In the genomic region with DNA sequence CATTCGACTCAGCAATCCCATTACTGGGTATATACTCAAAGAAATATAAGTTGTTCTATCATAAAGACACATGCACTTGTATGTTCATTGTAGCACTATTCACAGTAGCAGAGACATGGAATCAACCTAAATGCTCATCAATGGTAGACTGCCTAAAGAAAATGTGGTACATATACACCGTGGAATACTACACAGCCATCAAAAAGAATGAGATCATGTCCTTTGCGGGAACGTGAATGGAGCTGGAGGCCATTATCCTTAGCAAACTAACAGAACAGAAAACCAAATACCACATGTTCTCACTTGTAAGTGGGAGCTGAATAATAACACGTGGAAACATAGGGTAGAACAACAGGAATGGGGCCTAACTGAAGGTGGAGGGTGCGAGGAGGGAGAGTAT, we compare ENCODE assay signal across 24 cellular contexts. TPM values are rescaled to one million over a fixed set of nuclear protein-coding genes. Genes with fewer than 3 reads are reported as not detected.
A peak's percentile ranks its signal among the peaks of the same experiment; 100 is the strongest.
DNase-seq lines count a peak whose midpoint lies in the region; ATAC-seq, FAIRE-seq and TF ChIP-seq lines count a peak whose summit lies in the region.
"Had no signal": no experiment of that assay in that cellular context is flagged by ENCODE, and none has a peak within 500 bp of the region (broad histone marks: within the 10 kb centered on the region; RNA-seq: fewer than 3 reads in every experiment).

No MANE protein-coding gene starts in this region.

- peak overlapping the region; percentile 74; the same call in 1 of the 2 replicates for H3K27ac ChIP-seq in HCT116 (ENCODE audit: low read depth, low read length)
- H3K27ac ChIP-seq in H1 (ENCODE audit: low read depth, low read length) = no peak overlapping the region
- no peak overlapping the region for H3K27ac ChIP-seq in A673 (ENCODE audit: low read depth, low read length, poor library complexity, severe bottlenecking)
- no peak overlapping the region for H3K27ac ChIP-seq in Karpas-422 (ENCODE audit: low read length)
- H3K27ac ChIP-seq: A549, HL-60 had no signal

- 94% methylated on average over 6 of the region's 6 CpGs; no CpG with 5 or more reads in 1 of the 2 experiments for WGBS in H1 (ENCODE audit: extremely low coverage in 1 of 2, insufficient coverage in 1 of 2, insufficient read length in 1 of 2, insufficient replicate concordance in 2 of 2, low coverage in 1 of 2, low lambda C conversion rate in 2 of 2, missing lambda C conversion rate in 1 of 2), 2 experiments

- H3K36me3 ChIP-seq in HCT116 (ENCODE audit: control insufficient read depth in 1 of 2, insufficient read depth in 2 of 2, low read length in 2 of 2) = no peaks in the 10 kb centered on the region
- H3K36me3 ChIP-seq in H1 (ENCODE audit: control insufficient read depth in 2 of 4, insufficient read depth in 4 of 4, low read length in 3 of 4) = peaks cover 0 to 3% (median 0%) of the 10 kb centered on the region in 4 experiments; a peak in 1 of 8 replicates
- no peaks in the 10 kb centered on the region for H3K36me3 ChIP-seq in A673 (ENCODE audit: insufficient read depth, low read length, poor library complexity, severe bottlenecking)
- H3K36me3 ChIP-seq in Karpas-422 (ENCODE audit: insufficient read depth, low read length) = peaks cover 22% of the 10 kb centered on the region

- H3K79me2 ChIP-seq in HCT116 (ENCODE audit: insufficient read depth, low read length) (peaks cover 13% of the 10 kb centered on the region), H1 (ENCODE audit: control insufficient read depth in 1 of 2, insufficient read depth in 2 of 2, low read length in 2 of 2) (peaks cover 0 to 21% of the 10 kb centered on the region in 2 experiments; a peak in 1 of 4 replicates), Karpas-422 (ENCODE audit: low read length) (0 out of 2 replicates have a peak, but pooled peaks cover 5% of the 10 kb centered on the region)

- H2BK12ac ChIP-seq in H1 (ENCODE audit: low read depth, low read length) = no peak overlapping the region

- H3K4ac ChIP-seq in H1 (replicated peaks; ENCODE audit: insufficient read length, low read depth, low read length) = no peak overlapping the region

- no peak overlapping the region for H4K91ac ChIP-seq in H1 (replicated peaks; ENCODE audit: insufficient read length, low read length)

- H2BK120ac ChIP-seq in H1 (replicated peaks; ENCODE audit: low read depth, low read length) = no peak overlapping the region

- H3K9me3 Mint-ChIP-seq in activated naive CD8-positive, alpha-beta T cell (ENCODE audit: low read depth) = no peaks in the 10 kb centered on the region
- peaks cover 9% of the 10 kb centered on the region for H3K9me3 Mint-ChIP-seq in activated naive CD8-positive, alpha-beta T cell treated with anti-CD3 and anti-CD28 coated beads for 36 hours

- TF ChIP-seq POLR2A in HCT116 (IDR thresholded peaks at IDR 0.05; ENCODE audit: borderline replicate concordance, extremely low read depth, insufficient read depth, insufficient read length) (no peak), H1 (IDR thresholded peaks at IDR 0.05; ENCODE audit: control extremely low read depth in 1 of 2, low read depth in 2 of 2, low read length in 2 of 2) (no peak)

- CTCF ChIA-PET in HCT116 (lab: Charles Lee) = no interaction called here
- CTCF ChIA-PET in H1 (lab: Charles Lee; ENCODE audit: partially characterized antibody) = no interaction called here
- CTCF ChIA-PET in A673 (lab: Charles Lee) = no interaction called here

- H3K56ac ChIP-seq in H1 (replicated peaks; ENCODE audit: insufficient read length, low read depth, low read length) = no peak overlapping the region

- no peak overlapping the region for H2BK15ac ChIP-seq in H1 (ENCODE audit: low read length)

- BruUV-seq in HCT116 (replicated peaks; lab: Mats Ljungman, UMichigan) (no TSS peak), A673 (replicated peaks; lab: Mats Ljungman, UMichigan) (no TSS peak)

- H3K4me1 ChIP-seq in HCT116 (ENCODE audit: control insufficient read depth in 1 of 2, insufficient read depth in 2 of 2, low read length in 2 of 2) (peaks cover 96 to 98% of the 10 kb centered on the region in 2 experiments), H1 (replicated peaks in 1 of 4; ENCODE audit: control insufficient read depth in 3 of 4, insufficient read depth in 4 of 4, low read length in 3 of 4) (peaks cover 0 to 5% (median 4%) of the 10 kb centered on the region in 4 experiments; a peak in 3 of 7 replicates), A673 (ENCODE audit: insufficient read depth, low read length, poor library complexity, severe bottlenecking) (peaks cover 39% of the 10 kb centered on the region), Karpas-422 (ENCODE audit: low read length) (peaks cover 20% of the 10 kb centered on the region)

- POLR2A ChIA-PET in HCT116 (lab: Charles Lee) = no interaction called here
- POLR2A ChIA-PET in H1 (lab: Charles Lee; ENCODE audit: partially characterized antibody) = no interaction called here
- POLR2A ChIA-PET in A673 (lab: Charles Lee; ENCODE audit: low non-redundant PET) = no interaction called here

- no peak for TF ChIP-seq EP300 in H1 (IDR thresholded peaks at IDR 0.05; ENCODE audit: borderline replicate concordance in 1 of 2, low read depth in 2 of 2, low read length in 2 of 2)

- no peak for TF ChIP-seq RAD21 in HCT116 (IDR thresholded peaks at IDR 0.05; ENCODE audit: low read depth)
- TF ChIP-seq RAD21 in H1 (IDR thresholded peaks at IDR 0.05 in 1 of 2, conservative IDR thresholded peaks at IDR 0.05 in 1 of 2; ENCODE audit: low read depth in 2 of 2, low read length in 2 of 2) = no peak

- H2AFZ ChIP-seq in HCT116 (ENCODE audit: low read depth, low read length, poor library complexity, severe bottlenecking) (no peak overlapping the region), H1 (ENCODE audit: low read length) (no peak overlapping the region), Karpas-422 (ENCODE audit: low read length) (no peak overlapping the region)

- H3K4me2 ChIP-seq in HCT116 (ENCODE audit: low read length) (peak overlapping the region; percentile 63; the same call in 1 of the 2 replicates), H1 (ENCODE audit: insufficient read depth in 1 of 2, low read depth in 2 of 2, low read length in 2 of 2) (no peak overlapping the region), Karpas-422 (ENCODE audit: low read depth, low read length, poor library complexity, severe bottlenecking) (no peak overlapping the region)
- H3K4me2 ChIP-seq: A549 had no signal

- peak overlapping the region; percentile 59 for H3K27ac Mint-ChIP-seq in activated naive CD8-positive, alpha-beta T cell
- H3K27ac Mint-ChIP-seq in activated naive CD8-positive, alpha-beta T cell treated with anti-CD3 and anti-CD28 coated beads for 36 hours = no peak overlapping the region

- no peak overlapping the region for H3K9ac ChIP-seq in HCT116 (ENCODE audit: low read length)
- H3K9ac ChIP-seq in H1 (replicated peaks in 1 of 4; ENCODE audit: extremely low read depth in 1 of 4, low read depth in 3 of 4, low read length in 3 of 4) = no peak overlapping the region
- H3K9ac ChIP-seq in Karpas-422 (ENCODE audit: low read length) = no peak overlapping the region

- H3K9me2 ChIP-seq in HCT116 (ENCODE audit: insufficient read depth) (no peaks in the 10 kb centered on the region), Karpas-422 (replicated peaks; ENCODE audit: insufficient read depth, low read length) (no peaks in the 10 kb centered on the region)

- no peak for FAIRE-seq in H1 (lab: Jason Lieb, UNC)
- FAIRE-seq in urothelium cell line (lab: Jason Lieb, UNC) = peak; percentile 9
- FAIRE-seq: A549, HepG2 had no signal

- intact Hi-C loops in HCT116 (cut with micrococcal nuclease) = no loop called here
- intact Hi-C loops in A673 (cut with micrococcal nuclease; ENCODE audit: unreplicated experiment) = no loop called here

- H4K20me1 ChIP-seq in HCT116 (ENCODE audit: insufficient read depth) = no peaks in the 10 kb centered on the region
- H4K20me1 ChIP-seq in H1 (replicated peaks in 1 of 2; ENCODE audit: control insufficient read depth in 1 of 2, insufficient read depth in 2 of 2, low read length in 2 of 2) = no peaks in the 10 kb centered on the region
- H4K20me1 ChIP-seq in Karpas-422 (ENCODE audit: insufficient read depth, low read depth, low read length) = peaks cover 69% of the 10 kb centered on the region

- H2AK5ac ChIP-seq in H1 (ENCODE audit: low read depth, low read length) = no peak overlapping the region

- RAD21 ChIA-PET in HCT116 (lab: Charles Lee; ENCODE audit: low non-redundant PET in 1 of 2, low total read pairs in 2 of 2, uncharacterized antibody in 2 of 2, unreplicated experiment in 2 of 2) = no interaction called here

- no peak overlapping the region for H3K14ac ChIP-seq in H1 (ENCODE audit: insufficient read length)

- H3K27me3 ChIP-seq in HCT116 (ENCODE audit: insufficient read depth, low read length) (no peaks in the 10 kb centered on the region), H1 (replicated peaks in 1 of 4; ENCODE audit: control insufficient read depth in 3 of 4, extremely low read depth in 1 of 4, insufficient read depth in 3 of 4, low read length in 3 of 4) (no peaks in the 10 kb centered on the region), A673 (replicated peaks; ENCODE audit: insufficient read depth, low read depth, low read length, poor library complexity) (no peaks in the 10 kb centered on the region), Karpas-422 (ENCODE audit: low read length) (no peaks in the 10 kb centered on the region)

- no peak overlapping the region for H2BK5ac ChIP-seq in H1 (ENCODE audit: low read depth, low read length)

- H2BK20ac ChIP-seq in H1 (ENCODE audit: low read length) = no peak overlapping the region

- H3K23me2 ChIP-seq in H1 (ENCODE audit: low read depth, low read length) = no peaks in the 10 kb centered on the region; the same call in 1 of the 2 replicates

- ATAC-seq in HCT116 = no peak
- ATAC-seq: A549, HepG2, Panc1 had no signal

- no peaks in the 10 kb centered on the region for H3K27me3 Mint-ChIP-seq in activated naive CD8-positive, alpha-beta T cell
- no peaks in the 10 kb centered on the region for H3K27me3 Mint-ChIP-seq in activated naive CD8-positive, alpha-beta T cell treated with anti-CD3 and anti-CD28 coated beads for 36 hours
- H3K27me3 Mint-ChIP-seq: CD4-positive, CD25-positive, alpha-beta regulatory T cell had no signal

- H3K18ac ChIP-seq in H1 (ENCODE audit: extremely low read depth, low read length) = no peak overlapping the region

- H3K9me3 ChIP-seq in HCT116 (ENCODE audit: control insufficient read depth in 1 of 2, insufficient read depth in 1 of 2, low read depth in 1 of 2, low read length in 2 of 2) = no peaks in the 10 kb centered on the region
- H3K9me3 ChIP-seq in H1 (ENCODE audit: insufficient read depth in 2 of 2, low read depth in 1 of 2, low read length in 1 of 2) = no peaks in the 10 kb centered on the region
- no peaks in the 10 kb centered on the region for H3K9me3 ChIP-seq in A673 (ENCODE audit: low read depth, low read length, poor library complexity, severe bottlenecking)
- no peaks in the 10 kb centered on the region for H3K9me3 ChIP-seq in Karpas-422 (ENCODE audit: low read length)
- H3K9me3 ChIP-seq: A549 had no signal

- TF ChIP-seq CTCF in HCT116 (IDR thresholded peaks at IDR 0.05 in 2 of 3, conservative IDR thresholded peaks at IDR 0.05 in 1 of 3; ENCODE audit: borderline replicate concordance in 1 of 3, insufficient read depth in 1 of 3, low read depth in 2 of 3, low read length in 2 of 3) (no peak), H1 (IDR thresholded peaks at IDR 0.05; ENCODE audit: control extremely low read depth in 1 of 3, insufficient read depth in 1 of 3, low read depth in 1 of 3, low read length in 3 of 3) (no peak), A673 (conservative IDR thresholded peaks at IDR 0.05; ENCODE audit: low read depth, low read length) (no peak)

- peaks cover 2% of the 10 kb centered on the region; the same call in 1 of the 2 replicates for H3K79me1 ChIP-seq in H1 (ENCODE audit: low read depth, low read length)

- peaks cover 36% of the 10 kb centered on the region for H3K36me3 Mint-ChIP-seq in activated naive CD8-positive, alpha-beta T cell
- H3K36me3 Mint-ChIP-seq in activated naive CD8-positive, alpha-beta T cell treated with anti-CD3 and anti-CD28 coated beads for 36 hours = peaks cover 70% of the 10 kb centered on the region

- H4K8ac ChIP-seq in H1 (ENCODE audit: extremely low read depth, insufficient read depth, low read length) = no peak overlapping the region

- no peak for DNase-seq in activated naive CD8-positive, alpha-beta T cell treated with anti-CD3 and anti-CD28 coated beads for 36 hours
- DNase-seq in HCT116 (ENCODE audit: low read depth, low spot score) (no peak), H1 (ENCODE audit: low read depth in 1 of 2, low spot score in 2 of 2) (no peak), urothelium cell line (ENCODE audit: low spot score) (no peak), A673 (ENCODE audit: low spot score) (no peak), COR-L47 (lab: John Stamatoyannopoulos, UW) (no peak), Karpas-422 (no peak)
- DNase-seq: Calu3; CD4-positive, CD25-positive, alpha-beta regulatory T cell; DMS153; GF-D8; KBM-7; NCI-H1092 treated with DMSO at 0.1 percent for 48 hours; NCI-H1436 treated with DMSO at 0.1 percent for 48 hours; NCI-H2029; NCI-H2227 treated with DMSO at 0.1 percent for 48 hours; NCI-H524 treated with DMSO at 0.1 percent for 48 hours; NCI-H82; SIG-M5 had no signal

- H3K4me3 ChIP-seq in HCT116 (replicated peaks in 1 of 2; ENCODE audit: low read depth in 1 of 2, low read length in 2 of 2) = no peak overlapping the region
- H3K4me3 ChIP-seq in H1 (ENCODE audit: extremely low read depth in 1 of 4, insufficient read depth in 2 of 4, low read depth in 3 of 4, low read length in 4 of 4) = no peak overlapping the region
- no peak overlapping the region for H3K4me3 ChIP-seq in A673 (ENCODE audit: low read depth, low read length, poor library complexity, severe bottlenecking)
- H3K4me3 ChIP-seq in Karpas-422 (ENCODE audit: low read length) = no peak overlapping the region
- H3K4me3 ChIP-seq: A549 had no signal

- no peak overlapping the region for H3K23ac ChIP-seq in H1 (ENCODE audit: insufficient read length)

- no peak overlapping the region for H3K4me3 Mint-ChIP-seq in activated naive CD8-positive, alpha-beta T cell
- no peak overlapping the region for H3K4me3 Mint-ChIP-seq in activated naive CD8-positive, alpha-beta T cell treated with anti-CD3 and anti-CD28 coated beads for 36 hours
- H3K4me3 Mint-ChIP-seq: CD4-positive, CD25-positive, alpha-beta regulatory T cell had no signal

- no peak overlapping the region for H4K5ac ChIP-seq in H1 (ENCODE audit: insufficient read length, low read depth, low read length)

- peaks cover 83% of the 10 kb centered on the region for H3K4me1 Mint-ChIP-seq in activated naive CD8-positive, alpha-beta T cell (ENCODE audit: low read depth)
- peaks cover 63% of the 10 kb centered on the region for H3K4me1 Mint-ChIP-seq in activated naive CD8-positive, alpha-beta T cell treated with anti-CD3 and anti-CD28 coated beads for 36 hours

RNA-seq across cellular contexts. Expression of a gene that starts 44.9 kb away (rescaled TPM):
- total RNA-seq in activated naive CD8-positive, alpha-beta T cell treated with anti-CD3 and anti-CD28 coated beads for 36 hours = 10 to 100 TPM; 45.4 to 48.1 TPM
- 19.7 TPM for total RNA-seq in HCT116 (2021; ENCODE audit: unreplicated experiment)
- polyA plus RNA-seq in HCT116 (2012) = 5.1 and 6.6 TPM in 2 replicates
- total RNA-seq in H1 (2021; fragmentation: NEBNext Ultra II Directional; extraction: Animal tissue kit (Norgen Biotek cat#: 25700)) = 25.3 and 26.1 TPM in 2 replicates
- 11.2 and 14.3 TPM in 2 replicates for polyA plus RNA-seq in H1 (2011; rRNA removed)
- polyA plus RNA-seq in H1 (2011; cell fraction: cytosol; rRNA removed) = 11.0 TPM
- polyA plus RNA-seq in H1 (2011; cell fraction: nucleus; rRNA removed) = 22.8 TPM
- 16.2 to 24.8 TPM (median 18.3 TPM) in 4 replicates for polyA plus RNA-seq in H1 (2012, experiment 1 of 2)
- 1.9 TPM for polyA plus RNA-seq in H1 (2012, experiment 2 of 2)
- 35.4 TPM for polyA plus RNA-seq in H1 (2013, experiment 1 of 2)
- polyA plus RNA-seq in H1 (2013, experiment 2 of 2) = 33.9 TPM
- polyA minus RNA-seq in H1 (2011; rRNA and poly(A)+ RNA removed) = 23.5 and 54.9 TPM in 2 replicates
- 15.8 TPM for polyA minus RNA-seq in H1 (2011; cell fraction: cytosol; rRNA and poly(A)+ RNA removed)
- 50.4 TPM for polyA minus RNA-seq in H1 (2011; cell fraction: nucleus; rRNA and poly(A)+ RNA removed)
- total RNA-seq in A673 (2021) = 17.0 and 18.4 TPM in 2 replicates
- 28.0 and 54.8 TPM in 2 replicates for total RNA-seq in Karpas-422 (2014; rRNA removed; shearing (Covaris generic); ENCODE audit: low replicate concordance)
